Comparison of ENCODE assay signal across 3 cellular contexts in genomic region chr4:29762151-29762550, GRCh38.
TF ChIP-seq lines count a peak whose summit lies in the region.

No MANE protein-coding gene starts in this region.

TF ChIP-seq in HepG2, 621 proteins besides CTCF, POLR2A, EP300 and RAD21:
- TF ChIP-seq DNMT1 (CRISPR knock-in tag; IDR thresholded peaks at IDR 0.05) (no peak), MAFF (IDR thresholded peaks at IDR 0.05; ENCODE audit: low read depth, low read length) (peak; percentile 87), MAFK (conservative IDR thresholded peaks at IDR 0.05 in 1 of 2, IDR thresholded peaks at IDR 0.05 in 1 of 2; ENCODE audit: low read length in 2 of 2) (peak; percentile 77 to 88)

TF ChIP-seq in HCT116, 20 proteins besides CTCF, POLR2A, EP300 and RAD21:
- no peak for TF ChIP-seq ZNF274 (IDR thresholded peaks at IDR 0.05; ENCODE audit: low read depth, low read length)
- no peak for TF ChIP-seq FOSL1 (IDR thresholded peaks at IDR 0.05; ENCODE audit: low read depth)
- TF ChIP-seq EGR1 (IDR thresholded peaks at IDR 0.05; ENCODE audit: low read depth) = no peak
- no peak for TF ChIP-seq ZFX (IDR thresholded peaks at IDR 0.05)
- no peak for TF ChIP-seq YY1 (IDR thresholded peaks at IDR 0.05; ENCODE audit: extremely low read depth, insufficient replicate concordance, low read depth, low read length)
- no peak for TF ChIP-seq CBX3 (IDR thresholded peaks at IDR 0.05; ENCODE audit: low read depth)
- TF ChIP-seq POLR2AphosphoS5 (IDR thresholded peaks at IDR 0.05; ENCODE audit: low read depth, low read length) = no peak
- TF ChIP-seq EZH2phosphoT487 (IDR thresholded peaks at IDR 0.05; ENCODE audit: borderline replicate concordance) = no peak

TF ChIP-seq in H1, 55 proteins besides CTCF, POLR2A, EP300 and RAD21:
- TF ChIP-seq POU5F1 (IDR thresholded peaks at IDR 0.05; ENCODE audit: low read depth, low read length) (no peak), MAFK (IDR thresholded peaks at IDR 0.05; ENCODE audit: low read depth, low read length) (peak; percentile 42; the same call in 1 of the 2 replicates)
